In the genomic region with DNA sequence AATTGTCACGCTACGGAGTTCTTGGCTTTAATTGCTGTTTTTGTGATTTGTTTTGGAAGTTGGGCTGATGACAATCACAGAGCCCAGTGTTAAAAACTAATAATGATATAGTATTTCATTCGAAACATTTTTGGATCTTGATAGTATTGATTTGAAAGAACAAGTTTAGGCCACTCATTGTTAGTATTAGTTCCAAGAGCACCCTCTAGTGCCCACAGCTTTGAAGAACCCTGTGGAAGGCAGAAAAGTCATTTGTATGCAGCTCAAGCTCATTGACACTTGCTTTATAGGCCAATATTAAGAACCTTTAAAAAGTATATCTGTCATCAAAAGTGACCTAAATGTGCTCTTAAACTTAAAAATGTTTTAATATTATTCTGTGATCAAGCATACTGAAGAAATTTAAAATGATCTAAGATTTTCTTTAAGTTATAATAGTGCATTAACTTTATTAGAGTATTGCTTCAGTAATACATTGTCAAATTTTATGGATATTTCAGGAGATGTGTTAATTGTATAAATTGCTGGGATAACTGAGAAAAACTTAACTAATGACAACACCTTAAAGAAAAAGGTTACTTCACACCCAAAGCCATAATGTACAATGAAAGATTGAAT, we compare ENCODE assay signal across 8 cellular contexts.
DNase-seq lines count a peak whose midpoint lies in the region; ATAC-seq, FAIRE-seq and TF ChIP-seq lines count a peak whose summit lies in the region.

No MANE protein-coding gene starts in this region.

- TF ChIP-seq CTCF in OCI-LY7 (conservative IDR thresholded peaks at IDR 0.05; ENCODE audit: low read length): peak; percentile 81
- peak; percentile 48 to 57 for TF ChIP-seq CTCF in endothelial cell of umbilical vein (IDR thresholded peaks at IDR 0.05; ENCODE audit: extremely low read depth in 1 of 2, insufficient read depth in 1 of 2, low read depth in 1 of 2, low read length in 2 of 2)
- TF ChIP-seq CTCF in osteocyte (IDR thresholded peaks at IDR 0.05): peak; percentile 89

- H3K36me3 ChIP-seq in OCI-LY7 (ENCODE audit: insufficient read depth, low read length) (no peaks in the 10 kb centered on the region), endothelial cell of umbilical vein (ENCODE audit: control insufficient read depth in 2 of 2, extremely low read depth in 1 of 2, insufficient read depth in 2 of 2, low read length in 2 of 2) (no peaks in the 10 kb centered on the region)

- H3K9me3 ChIP-seq in OCI-LY7 (ENCODE audit: low read length) (no peaks in the 10 kb centered on the region), endothelial cell of umbilical vein (replicated peaks; ENCODE audit: control insufficient read depth, insufficient read depth, low read length) (no peaks in the 10 kb centered on the region)

- DNase-seq in NCI-H2196 (lab: John Stamatoyannopoulos, UW; ENCODE audit: unreplicated experiment): peak; percentile 36
- no peak for DNase-seq in NCI-H2196 treated with DMSO at 0.1 percent for 48 hours (lab: John Stamatoyannopoulos, UW; ENCODE audit: unreplicated experiment)
- peak; percentile 6 for DNase-seq in HK-2 (ENCODE audit: unreplicated experiment)
- peak; percentile 19 for DNase-seq in OCI-LY7 (ENCODE audit: low spot score)
- DNase-seq in endothelial cell of umbilical vein (ENCODE audit: low read depth, low spot score): peak; percentile 60
- no peak for DNase-seq in osteocyte (ENCODE audit: extremely low spot score, unreplicated experiment)

- H3K4me1 Mint-ChIP-seq in osteocyte (ENCODE audit: unreplicated experiment): peaks cover 29% of the 10 kb centered on the region

- dilution Hi-C loops in endothelial cell of umbilical vein (cut with MboI; ENCODE audit: extremely low pct_ligation_motif_present, low sequenced_read_pairs): no loop called here

- H3K27me3 ChIP-seq in endothelial cell of umbilical vein (ENCODE audit: control insufficient read depth in 2 of 2, insufficient read depth in 2 of 2, low read length in 2 of 2): no peaks in the 10 kb centered on the region

- H3K27ac ChIP-seq in OCI-LY7 (ENCODE audit: low read depth, low read length, poor library complexity, severe bottlenecking): no peak overlapping the region
- H3K27ac ChIP-seq in endothelial cell of umbilical vein (ENCODE audit: insufficient read depth, low read depth, low read length): no peak overlapping the region

- H3K4me1 ChIP-seq in OCI-LY7 (ENCODE audit: insufficient read depth, low read length, poor library complexity, severe bottlenecking): no peaks in the 10 kb centered on the region
- no peaks in the 10 kb centered on the region for H3K4me1 ChIP-seq in endothelial cell of umbilical vein (ENCODE audit: control insufficient read depth, extremely low read depth, insufficient read depth, low read length)

- POLR2A ChIA-PET in OCI-LY7 (lab: Charles Lee) (no interaction called here), endothelial cell of umbilical vein (lab: Charles Lee) (no interaction called here)

- ATAC-seq in HG03095 (IDR thresholded peaks at IDR 0.05; ENCODE audit: unreplicated experiment) (no peak), HG03280 (IDR thresholded peaks at IDR 0.05; ENCODE audit: unreplicated experiment) (no peak)

- H4K20me1 ChIP-seq in OCI-LY7 (ENCODE audit: insufficient read depth, low read length): no peaks in the 10 kb centered on the region
- H4K20me1 ChIP-seq in endothelial cell of umbilical vein (replicated peaks; ENCODE audit: control insufficient read depth, extremely low read depth, insufficient read depth, low read length): no peaks in the 10 kb centered on the region

- H2AFZ ChIP-seq in OCI-LY7 (ENCODE audit: low read length) (no peak overlapping the region), endothelial cell of umbilical vein (ENCODE audit: low read depth, low read length) (no peak overlapping the region)

- H3K4me3 Mint-ChIP-seq in osteocyte (ENCODE audit: unreplicated experiment): no peak overlapping the region

- H3K27ac Mint-ChIP-seq in osteocyte (ENCODE audit: unreplicated experiment): no peak overlapping the region

- H3K4me3 ChIP-seq in OCI-LY7 (ENCODE audit: low read depth, low read length, poor library complexity, severe bottlenecking): no peak overlapping the region
- no peak overlapping the region for H3K4me3 ChIP-seq in endothelial cell of umbilical vein (replicated peaks in 1 of 3; ENCODE audit: insufficient read depth in 1 of 3, low read depth in 1 of 3, low read length in 3 of 3)

- H3K4me2 ChIP-seq in OCI-LY7 (ENCODE audit: low read length) (no peak overlapping the region), endothelial cell of umbilical vein (ENCODE audit: insufficient read depth, low read length) (no peak overlapping the region)

- intact Hi-C loops in OCI-LY7 (cut with micrococcal nuclease; ENCODE audit: unreplicated experiment): loop anchor here (5.0 kb wide), 1 partner anchor 1243 kb away; no protein-coding TSS in a partner anchor
- intact Hi-C loops in endothelial cell of umbilical vein (cut with micrococcal nuclease): loop anchor here (1.0 to 5.0 kb wide), 5 partner anchors 1084 to 1538 kb away; no protein-coding TSS in a partner anchor

- H3K36me3 Mint-ChIP-seq in osteocyte (ENCODE audit: unreplicated experiment): no peaks in the 10 kb centered on the region

- no peak for TF ChIP-seq POLR2A in endothelial cell of umbilical vein (IDR thresholded peaks at IDR 0.05; ENCODE audit: low read depth, low read length)

- no peaks in the 10 kb centered on the region for H3K9me3 Mint-ChIP-seq in osteocyte (ENCODE audit: unreplicated experiment)

- BruUV-seq in OCI-LY7 (replicated peaks; lab: Mats Ljungman, UMichigan) (no TSS peak), endothelial cell of umbilical vein (replicated peaks; lab: Mats Ljungman, UMichigan) (no TSS peak)

- no peaks in the 10 kb centered on the region for H3K9me1 ChIP-seq in endothelial cell of umbilical vein (replicated peaks; ENCODE audit: control insufficient read depth, extremely low read depth, insufficient read depth, low read length)

- H3K9me2 ChIP-seq in OCI-LY7 (ENCODE audit: insufficient read depth, low read length): no peaks in the 10 kb centered on the region

- peak; percentile 70 for FAIRE-seq in endothelial cell of umbilical vein (lab: Jason Lieb, UNC)

- CTCF ChIA-PET in OCI-LY7 (lab: Charles Lee; ENCODE audit: unreplicated experiment) (no interaction called here), endothelial cell of umbilical vein (lab: Charles Lee) (interaction anchor here (0.5 to 4.3 kb wide), 29 partner anchors 9 to 1538 kb away, joined by 3 to 113 read pairs (median 4); partner anchors contain the start of gene FIGN)

- H3K9ac ChIP-seq in endothelial cell of umbilical vein (replicated peaks; ENCODE audit: extremely low read depth, insufficient read depth, low read length): no peak overlapping the region

- no peaks in the 10 kb centered on the region for H3K27me3 Mint-ChIP-seq in osteocyte (ENCODE audit: unreplicated experiment)

- no peaks in the 10 kb centered on the region for H3K79me2 ChIP-seq in OCI-LY7 (ENCODE audit: insufficient read depth, low read depth, low read length)
- H3K79me2 ChIP-seq in endothelial cell of umbilical vein (ENCODE audit: control insufficient read depth, insufficient read depth, low read length): no peaks in the 10 kb centered on the region

TF ChIP-seq in endothelial cell of umbilical vein, 7 proteins besides CTCF, POLR2A, EP300 and RAD21:
- TF ChIP-seq MYC (IDR thresholded peaks at IDR 0.05; ENCODE audit: low read depth, low read length) (no peak), EZH2 (IDR thresholded peaks at IDR 0.05; ENCODE audit: borderline replicate concordance, low read depth, low read length, severe bottlenecking) (no peak), MAX (IDR thresholded peaks at IDR 0.05; ENCODE audit: insufficient read depth, insufficient read length) (no peak), GATA2 (IDR thresholded peaks at IDR 0.05; ENCODE audit: insufficient read depth, insufficient read length, low read depth, low read length) (no peak), FOS (IDR thresholded peaks at IDR 0.05; ENCODE audit: borderline replicate concordance, insufficient read depth, low read length) (no peak), JUN (IDR thresholded peaks at IDR 0.05; ENCODE audit: borderline replicate concordance, insufficient read depth, insufficient read length, low read depth) (no peak), POLR2AphosphoS5 (IDR thresholded peaks at IDR 0.05; ENCODE audit: insufficient read depth, low read depth, low read length) (no peak)

Comparison
In these comparisons a context has a peak if more than half of its experiments do, and no peak if none do; other contexts are left out.
1. DNase-seq: peak in NCI-H2196 (single experiment), HK-2 (single experiment), OCI-LY7 (single experiment) and endothelial cell of umbilical vein (single experiment); none in NCI-H2196 treated with DMSO at 0.1 percent for 48 hours (single experiment) and osteocyte (single experiment).
2. Peak in every context shown above with its lines, with median percentiles within 50 percentile points of each other: CTCF ChIP-seq.